Comparison of ENCODE assay signal across 26 cellular contexts in genomic region chr4:40540801-40541200, GRCh38.
A peak's percentile ranks its signal among the peaks of the same experiment; 100 is the strongest.
DNase-seq lines count a peak whose midpoint lies in the region; ATAC-seq and TF ChIP-seq lines count a peak whose summit lies in the region.
"Had no signal": no experiment of that assay in that cellular context is flagged by ENCODE, and none has a peak within 500 bp of the region (broad histone marks: within the 10 kb centered on the region; RNA-seq: fewer than 3 reads in every experiment).

No MANE protein-coding gene starts in this region.

- H3K27me3 Mint-ChIP-seq in GM23338 (ENCODE audit: insufficient read depth, low read depth, poor library complexity), result peaks cover 7% of the 10 kb centered on the region

- H3K4me1 Mint-ChIP-seq in GM23338, result peaks cover 4% of the 10 kb centered on the region; the same call in 2 of the 3 replicates
- H3K4me1 Mint-ChIP-seq: CD8-positive, alpha-beta memory T cell had no signal

- ATAC-seq in GM23338 (no peak), HG03045 (IDR thresholded peaks at IDR 0.05; ENCODE audit: unreplicated experiment) (no peak), GM21367 (IDR thresholded peaks at IDR 0.05; ENCODE audit: unreplicated experiment) (no peak)
- ATAC-seq: SK-N-SH treated with all-trans-retinoic acid at 6 μM for 48 hours had no signal

- H3K27ac Mint-ChIP-seq in GM23338, result peak overlapping the region; percentile 77; the same call in 1 of the 2 replicates
- H3K27ac Mint-ChIP-seq: CD8-positive, alpha-beta memory T cell; HFFc6 had no signal

- H3K4me1 ChIP-seq in GM23338 (ENCODE audit: insufficient read depth), result peaks cover 4% of the 10 kb centered on the region; the same call in 1 of the 2 replicates
- no peaks in the 10 kb centered on the region for H3K4me1 ChIP-seq in hepatocyte (ENCODE audit: insufficient read depth)
- no peaks in the 10 kb centered on the region for H3K4me1 ChIP-seq in muscle layer of duodenum (ENCODE audit: control insufficient read depth in 1 of 2, insufficient read depth in 2 of 2, low read length in 2 of 2)
- H3K4me1 ChIP-seq: HAP-1 had no signal

- no peak for TF ChIP-seq CTCF in GM23338 (conservative IDR thresholded peaks at IDR 0.05; ENCODE audit: low read depth in 2 of 2)
- TF ChIP-seq CTCF in choroid plexus epithelial cell (conservative IDR thresholded peaks at IDR 0.05; ENCODE audit: low read depth, low read length), result no peak
- TF ChIP-seq CTCF in hepatocyte (IDR thresholded peaks at IDR 0.05; ENCODE audit: poor library complexity), result no peak

- no peak for DNase-seq in GM23338 (ENCODE audit: low spot score)
- DNase-seq in choroid plexus epithelial cell (ENCODE audit: low read depth), result peak; percentile 24
- no peak for DNase-seq in hepatocyte (ENCODE audit: low spot score)
- DNase-seq in GOT3 (lab: John Stamatoyannopoulos, UW), result no peak
- no peak for DNase-seq in DMS53 treated with DMSO at 0.1 percent for 48 hours (lab: John Stamatoyannopoulos, UW; ENCODE audit: unreplicated experiment)
- DNase-seq: C1 segment of cervical spinal cord; CD8-positive, alpha-beta memory T cell; DMS 273 treated with DMSO at 0.1 percent for 48 hours; DMS79 treated with DMSO at 0.1 percent for 48 hours; GF-D8; HFFc6; KG1; MM.1S; NCI-H1092 treated with DMSO at 0.1 percent for 48 hours; NCI-H1436; NCI-H187; NCI-H2081 treated with DMSO at 0.1 percent for 48 hours; NCI-H2171 treated with DMSO at 0.1 percent for 48 hours; NCI-H345; NCI-H524; NCI-H774 had no signal

- 92% methylated on average over 7 of the region's 7 CpGs for WGBS in hepatocyte (ENCODE audit: low lambda C conversion rate, missing lambda C conversion rate)

- no peaks in the 10 kb centered on the region for H3F3A ChIP-seq in GM23338 (replicated peaks; ENCODE audit: low read depth)

- peaks cover 54% of the 10 kb centered on the region for H3K79me2 ChIP-seq in GM23338 (replicated peaks; ENCODE audit: insufficient read depth)
- peaks cover 15% of the 10 kb centered on the region for H3K79me2 ChIP-seq in hepatocyte

- H3K27me3 ChIP-seq in GM23338 (ENCODE audit: insufficient read depth), result no peaks in the 10 kb centered on the region
- H3K27me3 ChIP-seq in hepatocyte, result no peaks in the 10 kb centered on the region
- H3K27me3 ChIP-seq in muscle layer of duodenum (ENCODE audit: low read depth, low read length), result no peaks in the 10 kb centered on the region

- H3K4me3 Mint-ChIP-seq in GM23338, result no peak overlapping the region
- H3K4me3 Mint-ChIP-seq: CD8-positive, alpha-beta memory T cell; HFFc6 had no signal

- H3K36me3 ChIP-seq in GM23338 (ENCODE audit: insufficient read depth), result peaks cover 33% of the 10 kb centered on the region
- no peaks in the 10 kb centered on the region for H3K36me3 ChIP-seq in hepatocyte (replicated peaks; ENCODE audit: insufficient read depth, low read depth)
- no peaks in the 10 kb centered on the region for H3K36me3 ChIP-seq in muscle layer of duodenum (ENCODE audit: control insufficient read depth in 1 of 2, insufficient read depth in 2 of 2, low read length in 2 of 2)
- H3K36me3 ChIP-seq: HAP-1 had no signal

- H3K9me3 ChIP-seq in hepatocyte (ENCODE audit: low read depth) (no peaks in the 10 kb centered on the region), muscle layer of duodenum (ENCODE audit: control insufficient read depth in 1 of 2, low read length in 2 of 2) (no peaks in the 10 kb centered on the region)
- H3K9me3 ChIP-seq: HAP-1 had no signal

- H2AFZ ChIP-seq in GM23338, result no peak overlapping the region
- H2AFZ ChIP-seq in hepatocyte, result no peak overlapping the region

- H3K27ac ChIP-seq in GM23338 (ENCODE audit: low read depth) (no peak overlapping the region), hepatocyte (peak overlapping the region; percentile 61), muscle layer of duodenum (ENCODE audit: low read length) (peak overlapping the region; percentile 31)

- no peaks in the 10 kb centered on the region for H3K9me3 Mint-ChIP-seq in GM23338
- H3K9me3 Mint-ChIP-seq: CD8-positive, alpha-beta memory T cell; HFFc6 had no signal

- H3K36me3 Mint-ChIP-seq in GM23338 (ENCODE audit: low read depth), result peaks cover 71% of the 10 kb centered on the region
- H3K36me3 Mint-ChIP-seq: CD8-positive, alpha-beta memory T cell had no signal

- H3K4me2 ChIP-seq in GM23338 (no peak overlapping the region), hepatocyte (no peak overlapping the region)

- H3K4me3 ChIP-seq in GM23338 (no peak overlapping the region), choroid plexus epithelial cell (ENCODE audit: low read depth, low read length) (no peak overlapping the region), hepatocyte (no peak overlapping the region), muscle layer of duodenum (ENCODE audit: low read depth in 1 of 2, low read length in 2 of 2) (no peak overlapping the region)
- H3K4me3 ChIP-seq: HAP-1 had no signal

- no peaks in the 10 kb centered on the region for H3K9me2 ChIP-seq in GM23338 (ENCODE audit: insufficient read depth)
- H3K9me2 ChIP-seq in hepatocyte (replicated peaks; ENCODE audit: insufficient read depth), result no peaks in the 10 kb centered on the region

- H4K20me1 ChIP-seq in GM23338 (replicated peaks; ENCODE audit: insufficient read depth) (peaks cover 21% of the 10 kb centered on the region), hepatocyte (ENCODE audit: insufficient read depth, poor library complexity, severe bottlenecking) (no peaks in the 10 kb centered on the region)

TF ChIP-seq in GM23338, 12 proteins besides CTCF, POLR2A, EP300 and RAD21 (continues in another document):
- no peak for TF ChIP-seq JUNB (IDR thresholded peaks at IDR 0.05; ENCODE audit: unreplicated experiment)
- no peak for TF ChIP-seq EZH2 (IDR thresholded peaks at IDR 0.05; ENCODE audit: low read depth, unreplicated experiment)
- no peak for TF ChIP-seq NANOG (IDR thresholded peaks at IDR 0.05; ENCODE audit: borderline replicate concordance)
- TF ChIP-seq, protein P1, sequence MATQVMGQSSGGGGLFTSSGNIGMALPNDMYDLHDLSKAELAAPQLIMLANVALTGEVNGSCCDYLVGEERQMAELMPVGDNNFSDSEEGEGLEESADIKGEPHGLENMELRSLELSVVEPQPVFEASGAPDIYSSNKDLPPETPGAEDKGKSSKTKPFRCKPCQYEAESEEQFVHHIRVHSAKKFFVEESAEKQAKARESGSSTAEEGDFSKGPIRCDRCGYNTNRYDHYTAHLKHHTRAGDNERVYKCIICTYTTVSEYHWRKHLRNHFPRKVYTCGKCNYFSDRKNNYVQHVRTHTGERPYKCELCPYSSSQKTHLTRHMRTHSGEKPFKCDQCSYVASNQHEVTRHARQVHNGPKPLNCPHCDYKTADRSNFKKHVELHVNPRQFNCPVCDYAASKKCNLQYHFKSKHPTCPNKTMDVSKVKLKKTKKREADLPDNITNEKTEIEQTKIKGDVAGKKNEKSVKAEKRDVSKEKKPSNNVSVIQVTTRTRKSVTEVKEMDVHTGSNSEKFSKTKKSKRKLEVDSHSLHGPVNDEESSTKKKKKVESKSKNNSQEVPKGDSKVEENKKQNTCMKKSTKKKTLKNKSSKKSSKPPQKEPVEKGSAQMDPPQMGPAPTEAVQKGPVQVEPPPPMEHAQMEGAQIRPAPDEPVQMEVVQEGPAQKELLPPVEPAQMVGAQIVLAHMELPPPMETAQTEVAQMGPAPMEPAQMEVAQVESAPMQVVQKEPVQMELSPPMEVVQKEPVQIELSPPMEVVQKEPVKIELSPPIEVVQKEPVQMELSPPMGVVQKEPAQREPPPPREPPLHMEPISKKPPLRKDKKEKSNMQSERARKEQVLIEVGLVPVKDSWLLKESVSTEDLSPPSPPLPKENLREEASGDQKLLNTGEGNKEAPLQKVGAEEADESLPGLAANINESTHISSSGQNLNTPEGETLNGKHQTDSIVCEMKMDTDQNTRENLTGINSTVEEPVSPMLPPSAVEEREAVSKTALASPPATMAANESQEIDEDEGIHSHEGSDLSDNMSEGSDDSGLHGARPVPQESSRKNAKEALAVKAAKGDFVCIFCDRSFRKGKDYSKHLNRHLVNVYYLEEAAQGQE (IDR thresholded peaks at IDR 0.05; ENCODE audit: unreplicated experiment), result no peak
- no peak for TF ChIP-seq ZNF331 (CRISPR knock-in tag; IDR thresholded peaks at IDR 0.05; ENCODE audit: low read depth)
- TF ChIP-seq POLR2AphosphoS5 (IDR thresholded peaks at IDR 0.05; ENCODE audit: low read depth), result no peak
